In the genomic region with DNA sequence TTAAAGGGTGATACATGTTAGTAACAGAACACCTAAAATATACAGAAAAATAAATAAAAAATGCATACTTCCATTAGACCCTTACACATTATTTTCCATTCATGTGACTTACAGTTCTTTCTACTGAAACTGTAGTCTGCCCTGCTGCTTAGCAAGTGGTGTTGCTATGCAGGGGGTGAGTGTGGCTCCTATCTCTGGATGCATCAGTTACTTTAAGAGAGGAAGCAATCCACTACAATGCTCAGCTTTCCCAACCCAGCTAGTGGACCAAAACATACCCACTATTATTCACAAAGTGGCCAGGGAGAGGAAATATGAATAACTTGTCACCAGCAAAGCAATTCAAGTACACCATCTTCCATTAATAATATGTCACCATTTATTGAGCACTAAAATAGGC, we compare ENCODE assay signal across 12 cellular contexts.
DNase-seq lines count a peak whose midpoint lies in the region; TF ChIP-seq lines count a peak whose summit lies in the region.
"Had no signal": no experiment of that assay in that cellular context is flagged by ENCODE, and none has a peak within 500 bp of the region (broad histone marks: within the 10 kb centered on the region; RNA-seq: fewer than 3 reads in every experiment).

No MANE protein-coding gene starts in this region.

- no peaks in the 10 kb centered on the region for H3K27me3 ChIP-seq in ascending aorta
- H3K27me3 ChIP-seq: BLaER1 treated with 17β-estradiol and CSF1 and Interleukin-3, amounts not matched to agents 10 nM and 100 nM had no signal

- H3K4me1 Mint-ChIP-seq in activated naive CD4-positive, alpha-beta T cell treated with anti-CD3 and anti-CD28 coated beads, Interleukin-2, amount 10 ng/mL, durations not matched to agents 7 days and 5 days: no peaks in the 10 kb centered on the region

- H3K4me3 ChIP-seq in ascending aorta: no peak overlapping the region
- H3K4me3 ChIP-seq: BLaER1 treated with 17β-estradiol and CSF1 and Interleukin-3, amounts not matched to agents 10 nM and 100 nM; HAP-1 had no signal

- no peaks in the 10 kb centered on the region for H3K9me3 Mint-ChIP-seq in activated naive CD4-positive, alpha-beta T cell treated with anti-CD3 and anti-CD28 coated beads, Interleukin-2, amount 10 ng/mL, durations not matched to agents 7 days and 5 days
- H3K9me3 Mint-ChIP-seq: CD4-positive, CD25-positive, alpha-beta regulatory T cell had no signal

- no peak for DNase-seq in activated naive CD4-positive, alpha-beta T cell treated with anti-CD3 and anti-CD28 coated beads, Interleukin-2, amount 10 ng/mL, durations not matched to agents 7 days and 5 days
- no peak for DNase-seq in activated naive CD4-positive, alpha-beta T cell treated with anti-CD3 and anti-CD28 coated beads, Interleukin-2, amount 50 U/mL, for 16 hours
- DNase-seq in OCI-M1 (lab: John Stamatoyannopoulos, UW) (peak; percentile 3), islet precursor cell (peak; percentile 44), ascending aorta (ENCODE audit: low spot score in 2 of 2) (no peak), nucleus accumbens (lab: John Stamatoyannopoulos, UW) (no peak), NAMALWA (ENCODE audit: low spot score) (no peak)
- DNase-seq: 8988T; CD4-positive, CD25-positive, alpha-beta regulatory T cell; DMS53 had no signal

- H3K27ac Mint-ChIP-seq in activated naive CD4-positive, alpha-beta T cell treated with anti-CD3 and anti-CD28 coated beads, Interleukin-2, amount 10 ng/mL, durations not matched to agents 7 days and 5 days: peak overlapping the region; percentile 50

- no peak overlapping the region for H3K4me3 Mint-ChIP-seq in activated naive CD4-positive, alpha-beta T cell treated with anti-CD3 and anti-CD28 coated beads, Interleukin-2, amount 10 ng/mL, durations not matched to agents 7 days and 5 days
- H3K4me3 Mint-ChIP-seq: CD4-positive, CD25-positive, alpha-beta regulatory T cell had no signal

- no peaks in the 10 kb centered on the region for H3K4me1 ChIP-seq in ascending aorta
- H3K4me1 ChIP-seq: HAP-1 had no signal

- no peak for TF ChIP-seq CTCF in ascending aorta (IDR thresholded peaks at IDR 0.05)

- CTCF ChIA-PET in activated naive CD4-positive, alpha-beta T cell treated with anti-CD3 and anti-CD28 coated beads, Interleukin-2, amount 10 ng/mL, durations not matched to agents 7 days and 5 days (lab: Charles Lee): no interaction called here

- no peaks in the 10 kb centered on the region for H3K36me3 ChIP-seq in ascending aorta
- H3K36me3 ChIP-seq: HAP-1 had no signal

- no peaks in the 10 kb centered on the region for H3K27me3 Mint-ChIP-seq in activated naive CD4-positive, alpha-beta T cell treated with anti-CD3 and anti-CD28 coated beads, Interleukin-2, amount 10 ng/mL, durations not matched to agents 7 days and 5 days
- H3K27me3 Mint-ChIP-seq: CD4-positive, CD25-positive, alpha-beta regulatory T cell had no signal

- peaks cover 32% of the 10 kb centered on the region for H3K36me3 Mint-ChIP-seq in activated naive CD4-positive, alpha-beta T cell treated with anti-CD3 and anti-CD28 coated beads, Interleukin-2, amount 10 ng/mL, durations not matched to agents 7 days and 5 days

- no peak overlapping the region for H3K27ac ChIP-seq in ascending aorta
- H3K27ac ChIP-seq: BLaER1 treated with 17β-estradiol and CSF1 and Interleukin-3, amounts not matched to agents 10 nM and 100 nM had no signal

- no peaks in the 10 kb centered on the region for H3K9me3 ChIP-seq in ascending aorta
- H3K9me3 ChIP-seq: BLaER1 treated with 17β-estradiol and CSF1 and Interleukin-3, amounts not matched to agents 10 nM and 100 nM; HAP-1 had no signal

- intact Hi-C loops in ascending aorta (cut with DNase I): no loop called here

Comparison
In these comparisons a context has a peak if more than half of its experiments do, and no peak if none do; other contexts are left out.
1. DNase-seq: peak in OCI-M1 (single experiment) and islet precursor cell (single experiment); none in activated naive CD4-positive, alpha-beta T cell treated with anti-CD3 and anti-CD28 coated beads, Interleukin-2, amount 10 ng/mL, durations not matched to agents 7 days and 5 days (single experiment), activated naive CD4-positive, alpha-beta T cell treated with anti-CD3 and anti-CD28 coated beads, Interleukin-2, amount 50 U/mL, for 16 hours (single experiment), ascending aorta (0 of 2), nucleus accumbens (0 of 56) and NAMALWA (single experiment).